Comparison of ENCODE assay signal across 30 cellular contexts in genomic region chr5:147044868-147045267, GRCh38.
"Had no signal": no experiment of that assay in that cellular context is flagged by ENCODE, and none has a peak within 500 bp of the region (broad histone marks: within the 10 kb centered on the region; RNA-seq: fewer than 3 reads in every experiment).

No MANE protein-coding gene starts in this region.

- H3K27ac ChIP-seq: body of pancreas, breast epithelium, PC-9, RWPE1 had no signal

- H3K9me3 ChIP-seq: body of pancreas, breast epithelium, MG63 had no signal

- H3K9me3 Mint-ChIP-seq: activated CD4-positive, alpha-beta T cell treated with anti-CD3 and anti-CD28 coated beads, Interleukin-2, amount 10 ng/mL, durations not matched to agents 24 days and 14 days; activated CD8-positive, alpha-beta T cell treated with anti-CD3 and anti-CD28 coated beads for 36 hours; activated naive CD4-positive, alpha-beta T cell treated with anti-CD3 and anti-CD28 coated beads, Interleukin-2, amount 50 U/mL, for 24 hours; activated naive CD8-positive, alpha-beta T cell treated with anti-CD3 and anti-CD28 coated beads, Interleukin-2, amount 10 ng/mL, durations not matched to agents 7 days and 5 days; activated T-cell treated with anti-CD3 and anti-CD28 coated beads, Interleukin-2, amount 50 U/mL, for 24 hours; activated T-helper 2 cell treated with anti-CD3 and anti-CD28 coated beads, Interferon-gamma antibody, Interleukin-2, Interleukin-4, amounts not matched to agents 10 μg/mL and 5 μg/mL and 100 μg/mL, durations not matched to agents 14 hours and 24 hours and 36 hours had no signal

- DNase-seq: activated CD4-positive, alpha-beta T cell treated with anti-CD3 and anti-CD28 coated beads, Interleukin-2, amount 10 ng/mL, durations not matched to agents 24 days and 14 days; activated CD4-positive, alpha-beta T cell treated with anti-CD3 and anti-CD28 coated beads, Interleukin-2, amount 50 U/mL, for 4 hours; activated CD8-positive, alpha-beta T cell treated with anti-CD3 and anti-CD28 coated beads for 36 hours; activated gamma-delta T cell; activated naive CD4-positive, alpha-beta T cell treated with Interleukin-2 at 50 U/mL for 16 hours; activated naive CD8-positive, alpha-beta T cell treated with anti-CD3 and anti-CD28 coated beads, Interleukin-2, amount 10 ng/mL, durations not matched to agents 7 days and 5 days; activated T-cell treated with anti-CD3 and anti-CD28 coated beads, Interleukin-2, amount 50 U/mL, for 24 hours; amygdala; body of pancreas; cerebellar nuclear complex; Kasumi-1; KBM-7; MG63; NCI-H1048; NCI-H1105 treated with DMSO at 0.1 percent for 48 hours; NCI-H1436; NCI-H1694; NCI-H1930; NCI-H2081 treated with DMSO at 0.1 percent for 48 hours; NCI-H345; NCI-H526; NCI-H748 treated with DMSO at 0.1 percent for 48 hours; NK-92 treated with Interleukin-12 subunit alpha and Interleukin-12 subunit beta, amount 100 ng/mL, for 24 hours; PC-9; SIG-M5 had no signal

- H3K27ac Mint-ChIP-seq: activated CD4-positive, alpha-beta T cell treated with anti-CD3 and anti-CD28 coated beads, Interleukin-2, amount 10 ng/mL, durations not matched to agents 24 days and 14 days; activated CD8-positive, alpha-beta T cell treated with anti-CD3 and anti-CD28 coated beads for 36 hours; activated naive CD4-positive, alpha-beta T cell treated with anti-CD3 and anti-CD28 coated beads, Interleukin-2, amount 50 U/mL, for 24 hours; activated naive CD8-positive, alpha-beta T cell treated with anti-CD3 and anti-CD28 coated beads, Interleukin-2, amount 10 ng/mL, durations not matched to agents 7 days and 5 days; activated T-cell treated with anti-CD3 and anti-CD28 coated beads, Interleukin-2, amount 50 U/mL, for 24 hours; activated T-helper 2 cell treated with anti-CD3 and anti-CD28 coated beads, Interferon-gamma antibody, Interleukin-2, Interleukin-4, amounts not matched to agents 10 μg/mL and 5 μg/mL and 100 μg/mL, durations not matched to agents 14 hours and 24 hours and 36 hours had no signal

- ATAC-seq: activated CD8-positive, alpha-beta T cell treated with anti-CD3 and anti-CD28 coated beads for 36 hours; body of pancreas; Right ventricle myocardium inferior had no signal

- H3K27me3 Mint-ChIP-seq: activated CD4-positive, alpha-beta T cell treated with anti-CD3 and anti-CD28 coated beads, Interleukin-2, amount 10 ng/mL, durations not matched to agents 24 days and 14 days; activated T-cell treated with anti-CD3 and anti-CD28 coated beads, Interleukin-2, amount 50 U/mL, for 24 hours had no signal

- H3K36me3 ChIP-seq: breast epithelium, MG63 had no signal

- H3K36me3 Mint-ChIP-seq: activated naive CD4-positive, alpha-beta T cell treated with anti-CD3 and anti-CD28 coated beads, Interleukin-2, amount 50 U/mL, for 24 hours; activated naive CD8-positive, alpha-beta T cell treated with anti-CD3 and anti-CD28 coated beads, Interleukin-2, amount 10 ng/mL, durations not matched to agents 7 days and 5 days had no signal

- H3K4me1 Mint-ChIP-seq: activated CD4-positive, alpha-beta T cell treated with anti-CD3 and anti-CD28 coated beads, Interleukin-2, amount 10 ng/mL, durations not matched to agents 24 days and 14 days; activated naive CD4-positive, alpha-beta T cell treated with anti-CD3 and anti-CD28 coated beads, Interleukin-2, amount 50 U/mL, for 24 hours; activated naive CD8-positive, alpha-beta T cell treated with anti-CD3 and anti-CD28 coated beads, Interleukin-2, amount 10 ng/mL, durations not matched to agents 7 days and 5 days had no signal

- H3K27me3 ChIP-seq: body of pancreas, breast epithelium had no signal

- H2AFZ ChIP-seq: PC-9 had no signal

- H3K4me1 ChIP-seq: body of pancreas, breast epithelium had no signal

- H3K4me2 ChIP-seq: PC-9 had no signal

- H3K4me3 Mint-ChIP-seq: activated CD4-positive, alpha-beta T cell treated with anti-CD3 and anti-CD28 coated beads, Interleukin-2, amount 10 ng/mL, durations not matched to agents 24 days and 14 days; activated CD8-positive, alpha-beta T cell treated with anti-CD3 and anti-CD28 coated beads for 36 hours; activated naive CD4-positive, alpha-beta T cell treated with anti-CD3 and anti-CD28 coated beads, Interleukin-2, amount 50 U/mL, for 24 hours; activated naive CD8-positive, alpha-beta T cell treated with anti-CD3 and anti-CD28 coated beads, Interleukin-2, amount 10 ng/mL, durations not matched to agents 7 days and 5 days; activated T-cell treated with anti-CD3 and anti-CD28 coated beads, Interleukin-2, amount 50 U/mL, for 24 hours had no signal

- H3K4me3 ChIP-seq: body of pancreas, breast epithelium, MG63, PC-9 had no signal
